ENCODE assay signal across 19 cellular contexts in genomic region chr4:42513748-42514490, GRCh38.
DNase-seq lines count a peak whose midpoint lies in the region; FAIRE-seq and TF ChIP-seq lines count a peak whose summit lies in the region.
"Had no signal": no experiment of that assay in that cellular context is flagged by ENCODE, and none has a peak within 500 bp of the region (broad histone marks: within the 10 kb centered on the region; RNA-seq: fewer than 3 reads in every experiment).

No MANE protein-coding gene starts in this region.

- TF ChIP-seq CTCF in H1 (IDR thresholded peaks at IDR 0.05; ENCODE audit: control extremely low read depth in 1 of 3, insufficient read depth in 1 of 3, low read depth in 1 of 3, low read length in 3 of 3) = no peak

- H3K4me3 ChIP-seq in H7 (ENCODE audit: insufficient read depth, low read depth, low read length) (no peak overlapping the region), H1 (ENCODE audit: extremely low read depth in 1 of 4, insufficient read depth in 2 of 4, low read depth in 3 of 4, low read length in 4 of 4) (no peak overlapping the region), mesendoderm (ENCODE audit: low read length) (no peak overlapping the region)
- H3K4me3 ChIP-seq: K562 had no signal

- H2BK15ac ChIP-seq in H1 (ENCODE audit: low read length) (no peak overlapping the region), mesendoderm (replicated peaks; ENCODE audit: low read depth) (no peak overlapping the region)

- H3K9ac ChIP-seq in H1 (replicated peaks in 1 of 4; ENCODE audit: extremely low read depth in 1 of 4, low read depth in 3 of 4, low read length in 3 of 4) (no peak overlapping the region), mesendoderm (ENCODE audit: low read length) (no peak overlapping the region)

- no peak overlapping the region for H2AK5ac ChIP-seq in H1 (ENCODE audit: low read depth, low read length)
- H2AK5ac ChIP-seq in mesendoderm (ENCODE audit: low read length) = no peak overlapping the region

- no peaks in the 10 kb centered on the region for H3K79me1 ChIP-seq in H1 (ENCODE audit: low read depth, low read length)
- no peaks in the 10 kb centered on the region for H3K79me1 ChIP-seq in mesendoderm (ENCODE audit: low read length)

- H3K23me2 ChIP-seq in H1 (ENCODE audit: low read depth, low read length) = no peaks in the 10 kb centered on the region

- no peak overlapping the region for H4K5ac ChIP-seq in H1 (ENCODE audit: insufficient read length, low read depth, low read length)
- H4K5ac ChIP-seq in mesendoderm (ENCODE audit: low read length) = no peak overlapping the region

- no peaks in the 10 kb centered on the region for H3K79me2 ChIP-seq in H1 (ENCODE audit: control insufficient read depth in 1 of 2, insufficient read depth in 2 of 2, low read length in 2 of 2)
- H3K79me2 ChIP-seq in mesendoderm (ENCODE audit: control insufficient read depth, insufficient read depth, low read length) = no peaks in the 10 kb centered on the region

- no peak overlapping the region for H3K23ac ChIP-seq in H1 (ENCODE audit: insufficient read length)
- no peak overlapping the region for H3K23ac ChIP-seq in mesendoderm (ENCODE audit: low read length)

- H4K20me1 ChIP-seq in H1 (replicated peaks in 1 of 2; ENCODE audit: control insufficient read depth in 1 of 2, insufficient read depth in 2 of 2, low read length in 2 of 2) = no peaks in the 10 kb centered on the region

- H3K18ac ChIP-seq in H1 (ENCODE audit: extremely low read depth, low read length) (no peak overlapping the region), mesendoderm (ENCODE audit: low read length) (no peak overlapping the region)

- peak; percentile 3 for DNase-seq in H7
- no peak for DNase-seq in H1 (ENCODE audit: low read depth in 1 of 2, low spot score in 2 of 2)
- peak; percentile 49 for DNase-seq in mesendoderm
- DNase-seq in NCI-H2227 (lab: John Stamatoyannopoulos, UW; ENCODE audit: unreplicated experiment) = no peak
- DNase-seq in stimulated activated CD4-positive, alpha-beta T cell treated with anti-CD3 and anti-CD28 coated beads, Interleukin-15, amount 100 ng/mL, for 24 hours = no peak
- DNase-seq in AG08395 (ENCODE audit: low spot score) = no peak
- DNase-seq: BE2C; C1 segment of cervical spinal cord; CD4-positive, CD25-positive, alpha-beta regulatory T cell; CD8-positive, alpha-beta memory T cell; COR-L47; DMS 273 treated with DMSO at 0.1 percent for 48 hours; DMS53; DND-41; EL; HCEC 1CT; IMR-90 had no signal

- POLR2A ChIA-PET in H1 (lab: Charles Lee; ENCODE audit: partially characterized antibody) = no interaction called here

- H4K91ac ChIP-seq in H1 (replicated peaks; ENCODE audit: insufficient read length, low read length) = no peak overlapping the region

- no peak overlapping the region for H2BK5ac ChIP-seq in H1 (ENCODE audit: low read depth, low read length)
- no peak overlapping the region for H2BK5ac ChIP-seq in mesendoderm (ENCODE audit: low read length)

- H2BK20ac ChIP-seq in H1 (ENCODE audit: low read length) = no peak overlapping the region

- H3K4ac ChIP-seq in H1 (replicated peaks; ENCODE audit: insufficient read length, low read depth, low read length) (no peak overlapping the region), mesendoderm (ENCODE audit: low read depth, low read length) (no peak overlapping the region)

- no peak for TF ChIP-seq POLR2A in H1 (IDR thresholded peaks at IDR 0.05; ENCODE audit: control extremely low read depth in 1 of 2, low read depth in 2 of 2, low read length in 2 of 2)

- no peak for TF ChIP-seq EP300 in H1 (IDR thresholded peaks at IDR 0.05; ENCODE audit: borderline replicate concordance in 1 of 2, low read depth in 2 of 2, low read length in 2 of 2)

- no peak overlapping the region for H3K4me2 ChIP-seq in H1 (ENCODE audit: insufficient read depth in 1 of 2, low read depth in 2 of 2, low read length in 2 of 2)
- no peak overlapping the region for H3K4me2 ChIP-seq in mesendoderm (ENCODE audit: low read length)

- no peak overlapping the region for H3K14ac ChIP-seq in H1 (ENCODE audit: insufficient read length)

- H2BK12ac ChIP-seq in H1 (ENCODE audit: low read depth, low read length) = no peak overlapping the region

- H4K8ac ChIP-seq in H1 (ENCODE audit: extremely low read depth, insufficient read depth, low read length) (no peak overlapping the region), mesendoderm (ENCODE audit: low read depth, low read length) (no peak overlapping the region)

- no peaks in the 10 kb centered on the region for H3K9me3 ChIP-seq in H1 (ENCODE audit: insufficient read depth in 2 of 2, low read depth in 1 of 2, low read length in 1 of 2)
- H3K9me3 ChIP-seq: BE2C had no signal

- CTCF ChIA-PET in H1 (lab: Charles Lee; ENCODE audit: partially characterized antibody) = interaction anchor here (1.9 to 10.2 kb wide), 3 partner anchors 113 to 232 kb away, joined by 13 to 150 read pairs (median 135); partner anchors contain the start of gene SHISA3

- peak; percentile 77 for FAIRE-seq in H1 (lab: Jason Lieb, UNC)
- FAIRE-seq: HTR-8/SVneo, K562 had no signal

- H3K27ac ChIP-seq in H1 (ENCODE audit: low read depth, low read length) (no peak overlapping the region), mesendoderm (ENCODE audit: low read depth, low read length) (no peak overlapping the region)

- H3K36me3 ChIP-seq in H7 (replicated peaks; ENCODE audit: control insufficient read depth, insufficient read depth, low read length) (no peaks in the 10 kb centered on the region), H1 (ENCODE audit: control insufficient read depth in 2 of 4, insufficient read depth in 4 of 4, low read length in 3 of 4) (no peaks in the 10 kb centered on the region), mesendoderm (ENCODE audit: control insufficient read depth, insufficient read depth, low read length) (no peaks in the 10 kb centered on the region)

- H3K27me3 ChIP-seq in H7 (ENCODE audit: control insufficient read depth, insufficient read depth, low read length) = peaks cover 3% of the 10 kb centered on the region; the same call in 1 of the 2 replicates
- H3K27me3 ChIP-seq in H1 (replicated peaks in 1 of 4; ENCODE audit: control insufficient read depth in 3 of 4, extremely low read depth in 1 of 4, insufficient read depth in 3 of 4, low read length in 3 of 4) = peaks cover 0 to 6% (median under 1%) of the 10 kb centered on the region in 4 experiments; a peak in 4 of 7 replicates
- H3K27me3 ChIP-seq in mesendoderm (ENCODE audit: insufficient read depth, low read length, poor library complexity) = no peaks in the 10 kb centered on the region
- H3K27me3 ChIP-seq: BE2C had no signal

- no peak for TF ChIP-seq RAD21 in H1 (IDR thresholded peaks at IDR 0.05 in 1 of 2, conservative IDR thresholded peaks at IDR 0.05 in 1 of 2; ENCODE audit: low read depth in 2 of 2, low read length in 2 of 2)

- WGBS in H1 (ENCODE audit: extremely low coverage in 1 of 2, insufficient coverage in 1 of 2, insufficient read length in 1 of 2, insufficient replicate concordance in 2 of 2, low coverage in 1 of 2, low lambda C conversion rate in 2 of 2, missing lambda C conversion rate in 1 of 2), 2 experiments = 64% methylated on average over 5 of the region's 5 CpGs; no CpG with 5 or more reads in 1 of the 2 experiments
- WGBS in mesendoderm (ENCODE audit: extremely low coverage, insufficient coverage, low lambda C conversion rate) = no CpG with 5 or more reads among the region's 5 CpGs

- H3K56ac ChIP-seq in H1 (replicated peaks; ENCODE audit: insufficient read length, low read depth, low read length) (no peak overlapping the region), mesendoderm (ENCODE audit: low read length) (no peak overlapping the region)

- peaks cover 2 to 11% (median 7%) of the 10 kb centered on the region in 4 experiments; a peak in 3 of 7 replicates for H3K4me1 ChIP-seq in H1 (replicated peaks in 1 of 4; ENCODE audit: control insufficient read depth in 3 of 4, insufficient read depth in 4 of 4, low read length in 3 of 4)
- H3K4me1 ChIP-seq in mesendoderm (ENCODE audit: control insufficient read depth, low read depth, low read length) = peaks cover 9% of the 10 kb centered on the region

- no peak overlapping the region for H2AFZ ChIP-seq in H1 (ENCODE audit: low read length)

- H2BK120ac ChIP-seq in H1 (replicated peaks; ENCODE audit: low read depth, low read length) (no peak overlapping the region), mesendoderm (ENCODE audit: low read depth, low read length) (no peak overlapping the region)

TF ChIP-seq in H1, 55 proteins besides CTCF, POLR2A, EP300 and RAD21:
- TF ChIP-seq KDM4A (IDR thresholded peaks at IDR 0.05; ENCODE audit: low read depth, low read length, severe bottlenecking) = no peak
TF ChIP-seq in H1: peak in this region for 0.

Comparison
In these comparisons a context has a peak if more than half of its experiments do, and no peak if none do; other contexts are left out.
1. DNase-seq: peak in H7 (single experiment) and mesendoderm (single experiment); none in H1 (0 of 2), NCI-H2227 (single experiment), stimulated activated CD4-positive, alpha-beta T cell treated with anti-CD3 and anti-CD28 coated beads, Interleukin-15, amount 100 ng/mL, for 24 hours (single experiment) and AG08395 (single experiment).